12 cellular contexts compared by ENCODE assay signal in genomic region chr19:43936219-43936618, GRCh38. TPM values are rescaled to one million over a fixed set of nuclear protein-coding genes. Genes with fewer than 3 reads are reported as not detected.
DNase-seq lines count a peak whose midpoint lies in the region; ATAC-seq and TF ChIP-seq lines count a peak whose summit lies in the region.
"Had no signal": no experiment of that assay in that cellular context is flagged by ENCODE, and none has a peak within 500 bp of the region (broad histone marks: within the 10 kb centered on the region; RNA-seq: fewer than 3 reads in every experiment).

No MANE protein-coding gene starts in this region.

- H3K27ac ChIP-seq in MM.1S (ENCODE audit: low read length), result no peak overlapping the region
- H3K27ac ChIP-seq in neuronal stem cell (replicated peaks; ENCODE audit: low read length), result no peak overlapping the region
- no peak overlapping the region for H3K27ac ChIP-seq in heart left ventricle

- intact Hi-C loops in heart left ventricle (cut with DNase I), result loop anchor here in 1 of 10 donors (5.0 to 10.0 kb wide), 2 partner anchors 34 to 111 kb away; partner anchors contain the start of gene ZNF283

- H3K23ac ChIP-seq in neuronal stem cell (ENCODE audit: low read depth, low read length, poor library complexity), result no peak overlapping the region

- no peak for ATAC-seq in central memory CD8-positive, alpha-beta T cell (replicated peaks; ENCODE audit: extremely low read depth, poor library complexity, severe bottlenecking)
- no peak for ATAC-seq in heart left ventricle
- ATAC-seq: activated naive CD8-positive, alpha-beta T cell treated with anti-CD3 and anti-CD28 coated beads, Interleukin-2, amount 50 U/mL, for 24 hours; left cardiac atrium had no signal

- H3K4me1 Mint-ChIP-seq in central memory CD8-positive, alpha-beta T cell, result peaks cover 27% of the 10 kb centered on the region

- H3K9me3 Mint-ChIP-seq in central memory CD8-positive, alpha-beta T cell, result no peaks in the 10 kb centered on the region

- H3K18ac ChIP-seq in neuronal stem cell (ENCODE audit: low read length), result no peak overlapping the region

- H2BK12ac ChIP-seq in neuronal stem cell (ENCODE audit: low read length), result no peak overlapping the region

- no peak overlapping the region for H2BK15ac ChIP-seq in neuronal stem cell (ENCODE audit: low read length)

- H3F3A ChIP-seq in MM.1S (ENCODE audit: insufficient read depth, low read length), result peaks cover 6% of the 10 kb centered on the region; the same call in 1 of the 2 replicates

- H2AFZ ChIP-seq in MM.1S (ENCODE audit: low read length), result peak overlapping the region; percentile 86; the same call in 1 of the 2 replicates
- peak overlapping the region; percentile 18 for H2AFZ ChIP-seq in neuronal stem cell (ENCODE audit: low read length)

- no peak overlapping the region for H3K14ac ChIP-seq in neuronal stem cell (ENCODE audit: low read length)

- no peaks in the 10 kb centered on the region for H3K9me2 ChIP-seq in MM.1S (replicated peaks; ENCODE audit: insufficient read depth, low read length)

- H3K4me3 ChIP-seq in MM.1S (ENCODE audit: low read length) (no peak overlapping the region), neuronal stem cell (ENCODE audit: low read length in 2 of 2) (no peak overlapping the region), heart left ventricle (no peak overlapping the region)

- DNase-seq in DMS53 (lab: John Stamatoyannopoulos, UW) (peak; percentile 22), DMS53 treated with DMSO at 0.1 percent for 48 hours (lab: John Stamatoyannopoulos, UW; ENCODE audit: unreplicated experiment) (no peak), MM.1S (no peak), neuronal stem cell (ENCODE audit: low spot score) (no peak), heart left ventricle (no peak), SKM-1 treated with dmso at 0.1 percent for 144 hours (lab: John Stamatoyannopoulos, UW; ENCODE audit: unreplicated experiment) (no peak)
- DNase-seq in central memory CD8-positive, alpha-beta T cell (ENCODE audit: low spot score in 2 of 2), result no peak
- no peak for DNase-seq in activated CD4-positive, alpha-beta T cell treated with anti-CD3 and anti-CD28 coated beads, Interleukin-2, amount 50 U/mL, for 1 hour
- DNase-seq: 8988T; activated naive CD8-positive, alpha-beta T cell treated with anti-CD3 and anti-CD28 coated beads, Interleukin-2, amount 50 U/mL, for 24 hours; left cardiac atrium; NCI-H1048 had no signal

- no peak for TF ChIP-seq POLR2A in heart left ventricle (IDR thresholded peaks at IDR 0.05)

- peaks cover 6% of the 10 kb centered on the region; the same call in 1 of the 2 replicates for H3K79me2 ChIP-seq in MM.1S (ENCODE audit: low read length)

- no peak overlapping the region for H3K4ac ChIP-seq in neuronal stem cell (ENCODE audit: low read length)

- H3K79me1 ChIP-seq in neuronal stem cell (ENCODE audit: low read depth, low read length), result no peaks in the 10 kb centered on the region

- TF ChIP-seq CTCF in MM.1S (IDR thresholded peaks at IDR 0.05; ENCODE audit: low read length) (no peak), heart left ventricle (IDR thresholded peaks at IDR 0.05) (no peak)

- H3K36me3 ChIP-seq in MM.1S (replicated peaks; ENCODE audit: insufficient read depth, low read length), result no peaks in the 10 kb centered on the region
- H3K36me3 ChIP-seq in neuronal stem cell (replicated peaks in 1 of 2; ENCODE audit: control insufficient read depth in 2 of 2, insufficient read depth in 2 of 2, low read length in 2 of 2), result peaks cover 2 to 27% of the 10 kb centered on the region in 2 donors
- H3K36me3 ChIP-seq in heart left ventricle, result peaks cover 0 to 20% (median 18%) of the 10 kb centered on the region in 9 donors

- no peak overlapping the region for H2BK5ac ChIP-seq in neuronal stem cell (ENCODE audit: low read length)

- H3K4me2 ChIP-seq in MM.1S (ENCODE audit: low read depth, low read length), result no peak overlapping the region
- H3K4me2 ChIP-seq in neuronal stem cell (ENCODE audit: insufficient read depth, low read length, poor library complexity, severe bottlenecking), result no peak overlapping the region

- H3K36me3 Mint-ChIP-seq in central memory CD8-positive, alpha-beta T cell (ENCODE audit: insufficient read depth), result peaks cover 10% of the 10 kb centered on the region

- peak overlapping the region; percentile 88 for H3K4me3 Mint-ChIP-seq in central memory CD8-positive, alpha-beta T cell

- H3K4me1 ChIP-seq in MM.1S (ENCODE audit: low read length) (0 out of 2 replicates have a peak, but pooled peaks cover 8% of the 10 kb centered on the region), neuronal stem cell (ENCODE audit: control insufficient read depth in 2 of 2, insufficient read depth in 1 of 2, low read depth in 1 of 2, low read length in 2 of 2) (peaks cover 1 to 3% of the 10 kb centered on the region in 2 donors), heart left ventricle (peaks cover 0 to 21% (median 12%) of the 10 kb centered on the region in 12 donors)

- H3K27ac Mint-ChIP-seq in central memory CD8-positive, alpha-beta T cell (ENCODE audit: low read depth), result no peak overlapping the region
- H3K27ac Mint-ChIP-seq: activated naive CD8-positive, alpha-beta T cell treated with anti-CD3 and anti-CD28 coated beads, Interleukin-2, amount 50 U/mL, for 24 hours had no signal

- H3K27me3 Mint-ChIP-seq in central memory CD8-positive, alpha-beta T cell, result peaks cover 5% of the 10 kb centered on the region
- H3K27me3 Mint-ChIP-seq: activated naive CD8-positive, alpha-beta T cell treated with anti-CD3 and anti-CD28 coated beads, Interleukin-2, amount 50 U/mL, for 24 hours had no signal

- no peak overlapping the region for H4K8ac ChIP-seq in neuronal stem cell (ENCODE audit: low read depth, low read length)

- H3K27me3 ChIP-seq in MM.1S (replicated peaks; ENCODE audit: insufficient read depth, low read length) (no peaks in the 10 kb centered on the region; the same call in 1 of the 2 replicates), neuronal stem cell (ENCODE audit: control insufficient read depth in 3 of 3, insufficient read depth in 3 of 3, low read depth in 1 of 3, low read length in 3 of 3) (no peaks in the 10 kb centered on the region), heart left ventricle (no peaks in the 10 kb centered on the region)

- H4K91ac ChIP-seq in neuronal stem cell (ENCODE audit: low read depth, low read length, poor library complexity), result no peak overlapping the region

- H2AK5ac ChIP-seq in neuronal stem cell (ENCODE audit: low read depth, low read length), result no peak overlapping the region

- H3K9ac ChIP-seq in MM.1S (ENCODE audit: low read length) (no peak overlapping the region), neuronal stem cell (ENCODE audit: low read depth, low read length, poor library complexity) (no peak overlapping the region)

- WGBS in neuronal stem cell (ENCODE audit: extremely low coverage in 2 of 2, insufficient read length in 2 of 2, insufficient replicate concordance in 1 of 2), 2 donors, result no CpG with 5 or more reads among the region's 5 CpGs
- WGBS in heart left ventricle, 4 donors, result 70 to 80% (median 74%) methylated on average over 5 of the region's 5 CpGs

- no peak overlapping the region for H2BK120ac ChIP-seq in neuronal stem cell (ENCODE audit: low read depth, low read length)

- no peaks in the 10 kb centered on the region for H3K9me3 ChIP-seq in MM.1S (replicated peaks; ENCODE audit: insufficient read depth, low read length)
- H3K9me3 ChIP-seq in neuronal stem cell (replicated peaks in 1 of 2; ENCODE audit: control insufficient read depth in 2 of 2, insufficient read depth in 1 of 2, low read depth in 1 of 2, low read length in 2 of 2), result peaks cover 0 to 19% of the 10 kb centered on the region in 2 donors
- H3K9me3 ChIP-seq in heart left ventricle, result peaks cover 0 to 13% (median 0%) of the 10 kb centered on the region in 12 donors

- no peaks in the 10 kb centered on the region for H4K20me1 ChIP-seq in MM.1S (ENCODE audit: insufficient read depth, low read length)

RNA-seq across cellular contexts. Expression of gene ZNF45, which starts 1.1 kb away (rescaled TPM):
- polyA plus RNA-seq in neuronal stem cell (2013, experiment 1 of 2), result 8.3 TPM
- polyA plus RNA-seq in neuronal stem cell (2013, experiment 2 of 2), result 8.7 TPM
- 1 to 10 TPM; 4.0 to 9.9 (median 7.2) TPM for total RNA-seq in heart left ventricle
- 1 to 10 TPM; 2.4 to 5.4 TPM for polyA plus RNA-seq in heart left ventricle

RNA-seq across cellular contexts. Expression of gene ZNF221, which starts 14.8 kb away (rescaled TPM):
- 2.0 TPM for polyA plus RNA-seq in neuronal stem cell (2013, experiment 1 of 2)
- polyA plus RNA-seq in neuronal stem cell (2013, experiment 2 of 2), result 1.8 TPM
- 1 to 10 TPM; 2.6 to 6.7 (median 3.9) TPM for total RNA-seq in heart left ventricle
- polyA plus RNA-seq in heart left ventricle, result 1 to 10 TPM; 2.4 to 2.9 TPM

RNA-seq across cellular contexts. Expression of gene ZNF155, which starts 47.8 kb away (rescaled TPM):
- polyA plus RNA-seq in neuronal stem cell (2013, experiment 1 of 2), result 5.5 TPM
- 5.3 TPM for polyA plus RNA-seq in neuronal stem cell (2013, experiment 2 of 2)
- total RNA-seq in heart left ventricle, result 1 to 10 TPM; 4.0 to 7.7 (median 6.6) TPM
- polyA plus RNA-seq in heart left ventricle, result 1 to 10 TPM; 4.9 to 5.1 TPM

RNA-seq across cellular contexts. Expression of gene ZNF404, which starts 52.5 kb away (rescaled TPM):
- polyA plus RNA-seq in neuronal stem cell (2013, experiment 1 of 2), result 6.1 TPM
- polyA plus RNA-seq in neuronal stem cell (2013, experiment 2 of 2), result 6.7 TPM
- total RNA-seq in heart left ventricle, result 1 to 10 TPM; 2.3 to 7.6 (median 6.1) TPM
- polyA plus RNA-seq in heart left ventricle, result 10 to 100 TPM in 1 of 2 donors, 1 to 10 TPM in 1; 5.6 to 18.7 TPM
